Comparison of ENCODE assay signal across 14 cellular contexts in the genomic region with DNA sequence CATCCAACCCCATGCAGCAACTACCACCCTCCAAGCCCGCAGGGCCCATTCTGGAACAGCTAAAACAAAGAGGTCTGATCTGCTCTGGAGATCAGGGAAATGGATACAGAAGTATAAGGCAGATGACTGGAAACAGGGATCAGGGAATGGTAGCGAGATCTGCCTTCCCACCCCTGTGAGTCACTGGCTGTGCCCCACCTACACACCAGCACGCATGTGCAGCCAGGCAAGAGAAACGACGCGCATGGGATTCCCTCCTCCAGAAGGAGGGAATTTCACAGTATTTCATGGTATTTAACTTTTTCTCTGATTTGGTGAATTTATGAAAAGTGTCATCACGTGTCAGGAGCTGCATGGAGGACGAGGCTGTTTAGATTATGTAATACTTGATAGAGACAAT.
DNase-seq lines count a peak whose midpoint lies in the region; ATAC-seq, FAIRE-seq and TF ChIP-seq lines count a peak whose summit lies in the region.
"Had no signal": no experiment of that assay in that cellular context is flagged by ENCODE, and none has a peak within 500 bp of the region (broad histone marks: within the 10 kb centered on the region; RNA-seq: fewer than 3 reads in every experiment).

No MANE protein-coding gene starts in this region.

- H3K27me3 Mint-ChIP-seq in naive thymus-derived CD4-positive, alpha-beta T cell = peaks cover 0 to 5% (median 0%) of the 10 kb centered on the region in 5 donors
- H3K27me3 Mint-ChIP-seq: CD4-positive, alpha-beta memory T cell had no signal

- H3K4me1 Mint-ChIP-seq in naive thymus-derived CD4-positive, alpha-beta T cell = peaks cover 0 to 5% (median 3%) of the 10 kb centered on the region in 7 donors
- H3K4me1 Mint-ChIP-seq: CD4-positive, alpha-beta memory T cell had no signal

- no peaks in the 10 kb centered on the region for H3K36me3 Mint-ChIP-seq in naive thymus-derived CD4-positive, alpha-beta T cell
- H3K36me3 Mint-ChIP-seq: CD4-positive, alpha-beta memory T cell had no signal

- H3K27ac Mint-ChIP-seq in naive thymus-derived CD4-positive, alpha-beta T cell = no peak overlapping the region
- H3K27ac Mint-ChIP-seq: CD4-positive, alpha-beta memory T cell; nephron progenitor cell had no signal

- H3K36me3 ChIP-seq in ascending aorta (no peaks in the 10 kb centered on the region), skeletal muscle tissue (ENCODE audit: control insufficient read depth in 3 of 3, insufficient read depth in 3 of 3, low read length in 3 of 3) (no peaks in the 10 kb centered on the region)
- H3K36me3 ChIP-seq in naive thymus-derived CD4-positive, alpha-beta T cell (ENCODE audit: control insufficient read depth in 2 of 3, insufficient read depth in 3 of 3, low read length in 3 of 3) = no peaks in the 10 kb centered on the region
- H3K36me3 ChIP-seq: WERI-Rb-1 had no signal

- H3K9ac ChIP-seq in skeletal muscle tissue (ENCODE audit: low read depth in 1 of 3, low read length in 3 of 3) = no peak overlapping the region

- H3K9me3 ChIP-seq in ascending aorta (no peaks in the 10 kb centered on the region), skeletal muscle tissue (ENCODE audit: control insufficient read depth in 3 of 3, low read length in 3 of 3) (no peaks in the 10 kb centered on the region)
- no peaks in the 10 kb centered on the region for H3K9me3 ChIP-seq in naive thymus-derived CD4-positive, alpha-beta T cell (ENCODE audit: control insufficient read depth in 2 of 3, low read length in 3 of 3)

- in situ Hi-C loops in G401 (cut with HindIII; ENCODE audit: low sequenced_read_pairs) = no loop called here

- peaks cover 0 to 2% (median 0%) of the 10 kb centered on the region in 11 donors for H3K9me3 Mint-ChIP-seq in naive thymus-derived CD4-positive, alpha-beta T cell
- H3K9me3 Mint-ChIP-seq: nephron progenitor cell had no signal

- FAIRE-seq in GM12891 (lab: Jason Lieb, UNC) = no peak
- FAIRE-seq: urothelium cell line had no signal

- H3K4me3 Mint-ChIP-seq in naive thymus-derived CD4-positive, alpha-beta T cell = no peak overlapping the region
- H3K4me3 Mint-ChIP-seq: CD4-positive, alpha-beta memory T cell; nephron progenitor cell had no signal

- CTCF ChIA-PET in naive thymus-derived CD4-positive, alpha-beta T cell (lab: Charles Lee) = no interaction called here

- POLR2A ChIA-PET in naive thymus-derived CD4-positive, alpha-beta T cell (lab: Charles Lee) = no interaction called here

- H3K27me3 ChIP-seq in ascending aorta (no peaks in the 10 kb centered on the region), skeletal muscle tissue (ENCODE audit: control insufficient read depth in 3 of 3, insufficient read depth in 3 of 3, low read length in 3 of 3) (peaks cover 0 to 3% (median 0%) of the 10 kb centered on the region in 3 donors)
- no peaks in the 10 kb centered on the region for H3K27me3 ChIP-seq in naive thymus-derived CD4-positive, alpha-beta T cell (ENCODE audit: control insufficient read depth in 2 of 2, insufficient read depth in 2 of 2, low read length in 2 of 2)

- H3K4me3 ChIP-seq in ascending aorta (no peak overlapping the region), skeletal muscle tissue (ENCODE audit: low read length in 3 of 3) (peak overlapping the region in 1 of 3 donors; percentile 23)
- no peak overlapping the region for H3K4me3 ChIP-seq in naive thymus-derived CD4-positive, alpha-beta T cell (ENCODE audit: low read length)

- no peak for ATAC-seq in naive thymus-derived CD4-positive, alpha-beta T cell
- ATAC-seq in HG02973 (IDR thresholded peaks at IDR 0.05; ENCODE audit: unreplicated experiment) = no peak

- no peak for TF ChIP-seq CTCF in ascending aorta (IDR thresholded peaks at IDR 0.05)

- H3K4me1 ChIP-seq in ascending aorta (peaks cover 0 to 13% of the 10 kb centered on the region in 2 donors), skeletal muscle tissue (ENCODE audit: control insufficient read depth in 3 of 3, insufficient read depth in 3 of 3, low read length in 3 of 3) (peaks cover 5 to 9% (median 6%) of the 10 kb centered on the region in 3 donors)
- no peaks in the 10 kb centered on the region for H3K4me1 ChIP-seq in naive thymus-derived CD4-positive, alpha-beta T cell (ENCODE audit: control insufficient read depth in 2 of 2, insufficient read depth in 2 of 2, low read length in 2 of 2)

- DNase-seq in COLO829 (ENCODE audit: low spot score) (peak; percentile 68), ascending aorta (ENCODE audit: low spot score in 2 of 2) (no peak), iris pigment epithelial cell (ENCODE audit: low read depth) (peak; percentile 15), GM12891 (ENCODE audit: insufficient read length, low spot score) (no peak), G401 (ENCODE audit: low spot score) (no peak)
- DNase-seq in naive thymus-derived CD4-positive, alpha-beta T cell = no peak
- DNase-seq: activated effector memory CD4-positive, alpha-beta T cell treated with Interleukin-2 at 50 U/mL for 16 hours; CD4-positive, alpha-beta memory T cell; nephron progenitor cell; stimulated activated CD4-positive, alpha-beta T cell treated with anti-CD3 and anti-CD28 coated beads, Interleukin-4, amount 100 ng/mL, for 4 hours; WERI-Rb-1 had no signal

- intact Hi-C loops in ascending aorta (cut with DNase I) = no loop called here
- intact Hi-C loops in naive thymus-derived CD4-positive, alpha-beta T cell (cut with micrococcal nuclease) = no loop called here

- TF ChIP-seq POLR2A in GM12891 (IDR thresholded peaks at IDR 0.05; ENCODE audit: low read depth, low read length) = no peak

- H3K27ac ChIP-seq in ascending aorta (peak overlapping the region; percentile 41 to 57), skeletal muscle tissue (ENCODE audit: low read depth, low read length) (peak overlapping the region; percentile 59)
- no peak overlapping the region for H3K27ac ChIP-seq in naive thymus-derived CD4-positive, alpha-beta T cell (ENCODE audit: low read depth, low read length)
- H3K27ac ChIP-seq: WERI-Rb-1 had no signal

TF ChIP-seq in GM12891, 5 proteins besides CTCF, POLR2A, EP300 and RAD21:
- TF ChIP-seq SPI1 (IDR thresholded peaks at IDR 0.05; ENCODE audit: low read depth, low read length) (no peak), PAX5 (IDR thresholded peaks at IDR 0.05; ENCODE audit: insufficient read depth, low read length, severe bottlenecking) (no peak), POLR2AphosphoS5 (IDR thresholded peaks at IDR 0.05; ENCODE audit: low read depth, low read length) (no peak), TAF1 (IDR thresholded peaks at IDR 0.05; ENCODE audit: low read depth, low read length) (no peak), POU2F2 (IDR thresholded peaks at IDR 0.05; ENCODE audit: low read depth, low read length) (no peak)

Comparison
In these comparisons a context has a peak if more than half of its experiments do, and no peak if none do; other contexts are left out.
1. DNase-seq: peak in COLO829 (single experiment) and iris pigment epithelial cell (single experiment); none in ascending aorta (0 of 2), naive thymus-derived CD4-positive, alpha-beta T cell (0 of 9), GM12891 (single experiment) and G401 (single experiment).